1 cellular context compared by ENCODE assay signal in the genomic region with DNA sequence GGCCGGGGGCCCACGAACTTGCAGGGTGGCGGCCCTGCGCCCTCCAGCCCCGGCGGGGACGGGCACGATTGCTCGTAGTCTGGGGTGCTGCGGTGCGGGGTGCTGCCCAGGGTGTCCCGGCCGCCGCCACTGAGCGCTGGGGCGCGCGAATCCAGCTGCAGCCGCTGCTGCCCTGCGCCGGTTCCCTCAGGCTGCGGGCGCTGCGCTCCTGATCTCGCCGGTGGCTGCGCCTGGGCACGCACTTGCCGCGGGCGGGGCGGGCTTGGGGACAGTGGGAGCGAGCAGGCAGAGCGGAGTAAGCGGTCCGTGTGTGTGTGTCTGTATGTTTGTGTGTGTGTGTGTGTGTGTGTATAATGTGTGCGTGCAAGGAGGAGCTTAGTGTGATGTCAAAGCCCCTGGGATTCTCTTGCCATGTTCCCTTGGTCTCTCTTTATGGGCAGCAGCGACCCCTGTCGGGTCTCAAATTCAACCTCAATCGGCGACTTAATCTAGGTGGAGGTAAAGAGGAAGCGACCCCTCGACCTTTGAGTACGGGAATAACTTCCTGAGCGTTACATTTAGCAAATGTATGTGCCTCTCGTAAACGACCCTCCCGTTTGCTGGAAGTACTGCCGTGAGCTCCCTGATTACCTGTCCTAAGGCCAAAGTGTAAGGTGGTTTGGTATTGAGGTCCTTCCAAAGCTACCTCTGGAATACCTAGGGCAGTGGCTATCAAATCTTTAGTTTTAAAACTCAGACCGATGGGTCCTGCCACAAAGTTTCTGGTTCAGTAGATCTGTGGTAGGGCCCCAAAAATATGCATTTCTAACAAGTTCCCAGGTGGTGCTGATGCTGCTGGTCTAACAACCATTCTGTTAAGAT.
A peak's percentile ranks its signal among the peaks of the same experiment; 100 is the strongest.
TF ChIP-seq lines count a peak whose summit lies in the region.

A gene (minus strand): TSS at position 324 of the 861 bp plus-strand sequence.

TF ChIP-seq in HEK293, 187 proteins besides CTCF, POLR2A, EP300 and RAD21 (continued from another document and continues in another):
- TF ChIP-seq KLF8 (tag by site-specific recombination; IDR thresholded peaks at IDR 0.05): peak; percentile 81
- peak; percentile 43; the same call in 1 of the 2 replicates for TF ChIP-seq ZFHX2 (tag by site-specific recombination; conservative IDR thresholded peaks at IDR 0.05)
- peak; percentile 58; the same call in 1 of the 2 replicates for TF ChIP-seq ZFP37 (tag by site-specific recombination; IDR thresholded peaks at IDR 0.05)
- TF ChIP-seq, protein P1, sequence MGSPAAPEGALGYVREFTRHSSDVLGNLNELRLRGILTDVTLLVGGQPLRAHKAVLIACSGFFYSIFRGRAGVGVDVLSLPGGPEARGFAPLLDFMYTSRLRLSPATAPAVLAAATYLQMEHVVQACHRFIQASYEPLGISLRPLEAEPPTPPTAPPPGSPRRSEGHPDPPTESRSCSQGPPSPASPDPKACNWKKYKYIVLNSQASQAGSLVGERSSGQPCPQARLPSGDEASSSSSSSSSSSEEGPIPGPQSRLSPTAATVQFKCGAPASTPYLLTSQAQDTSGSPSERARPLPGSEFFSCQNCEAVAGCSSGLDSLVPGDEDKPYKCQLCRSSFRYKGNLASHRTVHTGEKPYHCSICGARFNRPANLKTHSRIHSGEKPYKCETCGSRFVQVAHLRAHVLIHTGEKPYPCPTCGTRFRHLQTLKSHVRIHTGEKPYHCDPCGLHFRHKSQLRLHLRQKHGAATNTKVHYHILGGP (tag by site-specific recombination; IDR thresholded peaks at IDR 0.05): no peak; the same call in 1 of the 2 replicates
- no peak for TF ChIP-seq SALL2 (tag by site-specific recombination; IDR thresholded peaks at IDR 0.05; ENCODE audit: borderline replicate concordance)
- peak; percentile 26; the same call in 1 of the 2 replicates for TF ChIP-seq ZNF133 (tag by site-specific recombination; IDR thresholded peaks at IDR 0.05)
- peak; percentile 81 for TF ChIP-seq ZNF423 (tag by site-specific recombination; IDR thresholded peaks at IDR 0.05)
- TF ChIP-seq, protein P2, sequence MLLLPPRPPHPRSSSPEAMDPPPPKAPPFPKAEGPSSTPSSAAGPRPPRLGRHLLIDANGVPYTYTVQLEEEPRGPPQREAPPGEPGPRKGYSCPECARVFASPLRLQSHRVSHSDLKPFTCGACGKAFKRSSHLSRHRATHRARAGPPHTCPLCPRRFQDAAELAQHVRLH (tag by site-specific recombination; IDR thresholded peaks at IDR 0.05): 0 out of 2 replicates have a peak, but pooled peaks have one; percentile 42
- TF ChIP-seq ZNF529 (tag by site-specific recombination; IDR thresholded peaks at IDR 0.05; ENCODE audit: insufficient replicate concordance): no peak
- TF ChIP-seq, protein P3, sequence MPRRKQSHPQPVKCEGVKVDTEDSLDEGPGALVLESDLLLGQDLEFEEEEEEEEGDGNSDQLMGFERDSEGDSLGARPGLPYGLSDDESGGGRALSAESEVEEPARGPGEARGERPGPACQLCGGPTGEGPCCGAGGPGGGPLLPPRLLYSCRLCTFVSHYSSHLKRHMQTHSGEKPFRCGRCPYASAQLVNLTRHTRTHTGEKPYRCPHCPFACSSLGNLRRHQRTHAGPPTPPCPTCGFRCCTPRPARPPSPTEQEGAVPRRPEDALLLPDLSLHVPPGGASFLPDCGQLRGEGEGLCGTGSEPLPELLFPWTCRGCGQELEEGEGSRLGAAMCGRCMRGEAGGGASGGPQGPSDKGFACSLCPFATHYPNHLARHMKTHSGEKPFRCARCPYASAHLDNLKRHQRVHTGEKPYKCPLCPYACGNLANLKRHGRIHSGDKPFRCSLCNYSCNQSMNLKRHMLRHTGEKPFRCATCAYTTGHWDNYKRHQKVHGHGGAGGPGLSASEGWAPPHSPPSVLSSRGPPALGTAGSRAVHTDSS (tag by site-specific recombination; IDR thresholded peaks at IDR 0.05): no peak
- no peak for TF ChIP-seq ZNF777 (tag by site-specific recombination; IDR thresholded peaks at IDR 0.05; ENCODE audit: borderline replicate concordance)
- peak; percentile 65 for TF ChIP-seq YY2 (tag by site-specific recombination; IDR thresholded peaks at IDR 0.05)
- no peak for TF ChIP-seq ZNF521 (tag by site-specific recombination; IDR thresholded peaks at IDR 0.05)
- peak; percentile 55; the same call in 1 of the 2 replicates for TF ChIP-seq ZBTB7A (tag by site-specific recombination; IDR thresholded peaks at IDR 0.05; ENCODE audit: low read depth)
- peak; percentile 78; the same call in 1 of the 2 replicates for TF ChIP-seq ZFP69B (tag by site-specific recombination; IDR thresholded peaks at IDR 0.05)
- TF ChIP-seq, protein P4, sequence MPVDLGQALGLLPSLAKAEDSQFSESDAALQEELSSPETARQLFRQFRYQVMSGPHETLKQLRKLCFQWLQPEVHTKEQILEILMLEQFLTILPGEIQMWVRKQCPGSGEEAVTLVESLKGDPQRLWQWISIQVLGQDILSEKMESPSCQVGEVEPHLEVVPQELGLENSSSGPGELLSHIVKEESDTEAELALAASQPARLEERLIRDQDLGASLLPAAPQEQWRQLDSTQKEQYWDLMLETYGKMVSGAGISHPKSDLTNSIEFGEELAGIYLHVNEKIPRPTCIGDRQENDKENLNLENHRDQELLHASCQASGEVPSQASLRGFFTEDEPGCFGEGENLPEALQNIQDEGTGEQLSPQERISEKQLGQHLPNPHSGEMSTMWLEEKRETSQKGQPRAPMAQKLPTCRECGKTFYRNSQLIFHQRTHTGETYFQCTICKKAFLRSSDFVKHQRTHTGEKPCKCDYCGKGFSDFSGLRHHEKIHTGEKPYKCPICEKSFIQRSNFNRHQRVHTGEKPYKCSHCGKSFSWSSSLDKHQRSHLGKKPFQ (tag by site-specific recombination; IDR thresholded peaks at IDR 0.05): peak; percentile 90
- TF ChIP-seq HOXC10 (CRISPR knock-in tag; IDR thresholded peaks at IDR 0.05): no peak
- TF ChIP-seq ZNF140 (tag by site-specific recombination; IDR thresholded peaks at IDR 0.05): peak; percentile 61
- TF ChIP-seq ZNF76 (tag by site-specific recombination; IDR thresholded peaks at IDR 0.05; ENCODE audit: borderline replicate concordance, low read depth): no peak; the same call in 1 of the 2 replicates
- no peak for TF ChIP-seq ZNF747 (tag by site-specific recombination; IDR thresholded peaks at IDR 0.05)
- TF ChIP-seq ZBTB1 (tag by site-specific recombination; IDR thresholded peaks at IDR 0.05): no peak
- no peak for TF ChIP-seq ZSCAN16 (tag by site-specific recombination; IDR thresholded peaks at IDR 0.05)
- TF ChIP-seq, protein P5, sequence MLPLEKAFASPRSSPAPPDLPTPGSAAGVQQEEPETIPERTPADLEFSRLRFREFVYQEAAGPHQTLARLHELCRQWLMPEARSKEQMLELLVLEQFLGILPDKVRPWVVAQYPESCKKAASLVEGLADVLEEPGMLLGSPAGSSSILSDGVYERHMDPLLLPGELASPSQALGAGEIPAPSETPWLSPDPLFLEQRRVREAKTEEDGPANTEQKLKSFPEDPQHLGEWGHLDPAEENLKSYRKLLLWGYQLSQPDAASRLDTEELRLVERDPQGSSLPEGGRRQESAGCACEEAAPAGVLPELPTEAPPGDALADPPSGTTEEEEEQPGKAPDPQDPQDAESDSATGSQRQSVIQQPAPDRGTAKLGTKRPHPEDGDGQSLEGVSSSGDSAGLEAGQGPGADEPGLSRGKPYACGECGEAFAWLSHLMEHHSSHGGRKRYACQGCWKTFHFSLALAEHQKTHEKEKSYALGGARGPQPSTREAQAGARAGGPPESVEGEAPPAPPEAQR (tag by site-specific recombination; IDR thresholded peaks at IDR 0.05): peak; percentile 87; the same call in 1 of the 2 replicates
- no peak for TF ChIP-seq ZNF530 (tag by site-specific recombination; IDR thresholded peaks at IDR 0.05; ENCODE audit: low read depth)
- no peak for TF ChIP-seq ZNF248 (tag by site-specific recombination; IDR thresholded peaks at IDR 0.05)
- peak; percentile 76 for TF ChIP-seq ZNF843 (tag by site-specific recombination; IDR thresholded peaks at IDR 0.05)
- 0 out of 2 replicates have a peak, but pooled peaks have one; percentile 18 for TF ChIP-seq ZNF157 (tag by site-specific recombination; IDR thresholded peaks at IDR 0.05)
- peak; percentile 28; the same call in 1 of the 2 replicates for TF ChIP-seq ZIC2 (tag by site-specific recombination; IDR thresholded peaks at IDR 0.05)
- TF ChIP-seq ZNF155 (tag by site-specific recombination; IDR thresholded peaks at IDR 0.05): no peak
- no peak for TF ChIP-seq ZNF677 (tag by site-specific recombination; IDR thresholded peaks at IDR 0.05)
- TF ChIP-seq ZXDB (tag by site-specific recombination; IDR thresholded peaks at IDR 0.05): peak; percentile 99
- 0 out of 2 replicates have a peak, but pooled peaks have one; percentile 33 for TF ChIP-seq OSR2 (tag by site-specific recombination; IDR thresholded peaks at IDR 0.05)
- 0 out of 2 replicates have a peak, but pooled peaks have one; percentile 26 for TF ChIP-seq ZNF473 (tag by site-specific recombination; IDR thresholded peaks at IDR 0.05)
- TF ChIP-seq, protein P6, sequence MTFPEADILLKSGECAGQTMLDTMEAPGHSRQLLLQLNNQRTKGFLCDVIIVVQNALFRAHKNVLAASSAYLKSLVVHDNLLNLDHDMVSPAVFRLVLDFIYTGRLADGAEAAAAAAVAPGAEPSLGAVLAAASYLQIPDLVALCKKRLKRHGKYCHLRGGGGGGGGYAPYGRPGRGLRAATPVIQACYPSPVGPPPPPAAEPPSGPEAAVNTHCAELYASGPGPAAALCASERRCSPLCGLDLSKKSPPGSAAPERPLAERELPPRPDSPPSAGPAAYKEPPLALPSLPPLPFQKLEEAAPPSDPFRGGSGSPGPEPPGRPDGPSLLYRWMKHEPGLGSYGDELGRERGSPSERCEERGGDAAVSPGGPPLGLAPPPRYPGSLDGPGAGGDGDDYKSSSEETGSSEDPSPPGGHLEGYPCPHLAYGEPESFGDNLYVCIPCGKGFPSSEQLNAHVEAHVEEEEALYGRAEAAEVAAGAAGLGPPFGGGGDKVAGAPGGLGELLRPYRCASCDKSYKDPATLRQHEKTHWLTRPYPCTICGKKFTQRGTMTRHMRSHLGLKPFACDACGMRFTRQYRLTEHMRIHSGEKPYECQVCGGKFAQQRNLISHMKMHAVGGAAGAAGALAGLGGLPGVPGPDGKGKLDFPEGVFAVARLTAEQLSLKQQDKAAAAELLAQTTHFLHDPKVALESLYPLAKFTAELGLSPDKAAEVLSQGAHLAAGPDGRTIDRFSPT (tag by site-specific recombination; IDR thresholded peaks at IDR 0.05): peak; percentile 77; the same call in 1 of the 2 replicates
- no peak for TF ChIP-seq PRDM1 (tag by site-specific recombination; IDR thresholded peaks at IDR 0.05)
- TF ChIP-seq, protein P7, sequence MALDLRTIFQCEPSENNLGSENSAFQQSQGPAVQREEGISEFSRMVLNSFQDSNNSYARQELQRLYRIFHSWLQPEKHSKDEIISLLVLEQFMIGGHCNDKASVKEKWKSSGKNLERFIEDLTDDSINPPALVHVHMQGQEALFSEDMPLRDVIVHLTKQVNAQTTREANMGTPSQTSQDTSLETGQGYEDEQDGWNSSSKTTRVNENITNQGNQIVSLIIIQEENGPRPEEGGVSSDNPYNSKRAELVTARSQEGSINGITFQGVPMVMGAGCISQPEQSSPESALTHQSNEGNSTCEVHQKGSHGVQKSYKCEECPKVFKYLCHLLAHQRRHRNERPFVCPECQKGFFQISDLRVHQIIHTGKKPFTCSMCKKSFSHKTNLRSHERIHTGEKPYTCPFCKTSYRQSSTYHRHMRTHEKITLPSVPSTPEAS (tag by site-specific recombination; IDR thresholded peaks at IDR 0.05): peak; percentile 96
- peak; percentile 91 for TF ChIP-seq ZBTB21 (tag by site-specific recombination; IDR thresholded peaks at IDR 0.05)
- TF ChIP-seq, protein P8, sequence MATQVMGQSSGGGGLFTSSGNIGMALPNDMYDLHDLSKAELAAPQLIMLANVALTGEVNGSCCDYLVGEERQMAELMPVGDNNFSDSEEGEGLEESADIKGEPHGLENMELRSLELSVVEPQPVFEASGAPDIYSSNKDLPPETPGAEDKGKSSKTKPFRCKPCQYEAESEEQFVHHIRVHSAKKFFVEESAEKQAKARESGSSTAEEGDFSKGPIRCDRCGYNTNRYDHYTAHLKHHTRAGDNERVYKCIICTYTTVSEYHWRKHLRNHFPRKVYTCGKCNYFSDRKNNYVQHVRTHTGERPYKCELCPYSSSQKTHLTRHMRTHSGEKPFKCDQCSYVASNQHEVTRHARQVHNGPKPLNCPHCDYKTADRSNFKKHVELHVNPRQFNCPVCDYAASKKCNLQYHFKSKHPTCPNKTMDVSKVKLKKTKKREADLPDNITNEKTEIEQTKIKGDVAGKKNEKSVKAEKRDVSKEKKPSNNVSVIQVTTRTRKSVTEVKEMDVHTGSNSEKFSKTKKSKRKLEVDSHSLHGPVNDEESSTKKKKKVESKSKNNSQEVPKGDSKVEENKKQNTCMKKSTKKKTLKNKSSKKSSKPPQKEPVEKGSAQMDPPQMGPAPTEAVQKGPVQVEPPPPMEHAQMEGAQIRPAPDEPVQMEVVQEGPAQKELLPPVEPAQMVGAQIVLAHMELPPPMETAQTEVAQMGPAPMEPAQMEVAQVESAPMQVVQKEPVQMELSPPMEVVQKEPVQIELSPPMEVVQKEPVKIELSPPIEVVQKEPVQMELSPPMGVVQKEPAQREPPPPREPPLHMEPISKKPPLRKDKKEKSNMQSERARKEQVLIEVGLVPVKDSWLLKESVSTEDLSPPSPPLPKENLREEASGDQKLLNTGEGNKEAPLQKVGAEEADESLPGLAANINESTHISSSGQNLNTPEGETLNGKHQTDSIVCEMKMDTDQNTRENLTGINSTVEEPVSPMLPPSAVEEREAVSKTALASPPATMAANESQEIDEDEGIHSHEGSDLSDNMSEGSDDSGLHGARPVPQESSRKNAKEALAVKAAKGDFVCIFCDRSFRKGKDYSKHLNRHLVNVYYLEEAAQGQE (tag by site-specific recombination; IDR thresholded peaks at IDR 0.05): peak; percentile 49
